8 cellular contexts compared by ENCODE assay signal in genomic region chr10:22436893-22437619, GRCh38.
DNase-seq lines count a peak whose midpoint lies in the region; ATAC-seq, FAIRE-seq and TF ChIP-seq lines count a peak whose summit lies in the region.

No MANE protein-coding gene starts in this region.

- H3K9me3 Mint-ChIP-seq in Calu3 (ENCODE audit: low read depth, unreplicated experiment), result no peaks in the 10 kb centered on the region
- H3K9me3 Mint-ChIP-seq in neural crest cell, result no peaks in the 10 kb centered on the region
- H3K9me3 Mint-ChIP-seq in stimulated activated naive CD8-positive, alpha-beta T cell treated with anti-CD3 and anti-CD28 coated beads, Interleukin-15, amount 100 ng/mL, for 72 hours, result no peaks in the 10 kb centered on the region

- no TSS peak for BruUV-seq in Calu3 (replicated peaks; lab: Mats Ljungman, UMichigan)

- DNase-seq in Calu3 (peak; percentile 85), RCC 7860 (ENCODE audit: low spot score) (peak; percentile 31), activated gamma-delta T cell treated with Interleukin-2 at 50 U/mL for 16 hours (peak; percentile 90), foreskin keratinocyte (peak; percentile 65 to 81), neural crest cell (ENCODE audit: low read depth, low spot score) (peak; percentile 89)
- DNase-seq in stimulated activated naive CD8-positive, alpha-beta T cell treated with anti-CD3 and anti-CD28 coated beads, Interleukin-15, amount 100 ng/mL, for 72 hours, result peak; percentile 90 to 92

- peak overlapping the region; percentile 72 for H3K27ac ChIP-seq in foreskin keratinocyte

- H3K4me1 Mint-ChIP-seq in Calu3 (ENCODE audit: low read depth, unreplicated experiment) (peaks cover 31% of the 10 kb centered on the region), neural crest cell (peaks cover 24% of the 10 kb centered on the region)
- H3K4me1 Mint-ChIP-seq in stimulated activated naive CD8-positive, alpha-beta T cell treated with anti-CD3 and anti-CD28 coated beads, Interleukin-15, amount 100 ng/mL, for 72 hours, result peaks cover 45% of the 10 kb centered on the region

- CTCF ChIA-PET in Calu3 (lab: Charles Lee), result interaction anchor here (1.0 to 1.7 kb wide), 2 partner anchors 9 to 97 kb away, joined by 4 to 5 read pairs; no protein-coding TSS in a partner anchor

- TF ChIP-seq CTCF in Calu3 (IDR thresholded peaks at IDR 0.05; ENCODE audit: unreplicated experiment) (no peak), foreskin keratinocyte (conservative IDR thresholded peaks at IDR 0.05) (peak; percentile 27), neural crest cell (conservative IDR thresholded peaks at IDR 0.05) (peak; percentile 37)

- peak overlapping the region; percentile 88 for H3K4me3 Mint-ChIP-seq in Calu3 (ENCODE audit: low read depth, unreplicated experiment)
- H3K4me3 Mint-ChIP-seq in neural crest cell, result peak overlapping the region; percentile 92
- peak overlapping the region; percentile 90 to 91 for H3K4me3 Mint-ChIP-seq in stimulated activated naive CD8-positive, alpha-beta T cell treated with anti-CD3 and anti-CD28 coated beads, Interleukin-15, amount 100 ng/mL, for 72 hours

- intact Hi-C loops in Calu3 (cut with micrococcal nuclease; ENCODE audit: unreplicated experiment), result no loop called here

- H3K36me3 Mint-ChIP-seq in Calu3 (ENCODE audit: insufficient read depth, unreplicated experiment), result peaks cover 23% of the 10 kb centered on the region
- H3K36me3 Mint-ChIP-seq in neural crest cell (ENCODE audit: low read depth), result no peaks in the 10 kb centered on the region

- H3K27me3 ChIP-seq in foreskin keratinocyte, result no peaks in the 10 kb centered on the region

- ATAC-seq in GM19438 (IDR thresholded peaks at IDR 0.05; ENCODE audit: low read depth, unreplicated experiment) (peak; percentile 75), HG03565 (IDR thresholded peaks at IDR 0.05; ENCODE audit: unreplicated experiment) (peak; percentile 68), foreskin keratinocyte (peak; percentile 71)
- ATAC-seq in stimulated activated naive CD8-positive, alpha-beta T cell treated with anti-CD3 and anti-CD28 coated beads, Interleukin-15, amount 100 ng/mL, for 72 hours, result peak; percentile 92

- H3K4me1 ChIP-seq in foreskin keratinocyte, result peaks cover 8% of the 10 kb centered on the region

- H3K27ac Mint-ChIP-seq in Calu3 (ENCODE audit: unreplicated experiment), result peak overlapping the region; percentile 71
- peak overlapping the region; percentile 98 for H3K27ac Mint-ChIP-seq in neural crest cell (ENCODE audit: unreplicated experiment)
- peak overlapping the region; percentile 97 for H3K27ac Mint-ChIP-seq in stimulated activated naive CD8-positive, alpha-beta T cell treated with anti-CD3 and anti-CD28 coated beads, Interleukin-15, amount 100 ng/mL, for 72 hours

- no peak for FAIRE-seq in RCC 7860 (lab: Jason Lieb, UNC)

- H3K27me3 Mint-ChIP-seq in Calu3 (ENCODE audit: unreplicated experiment) (no peaks in the 10 kb centered on the region), neural crest cell (ENCODE audit: low read depth) (peaks cover 13% of the 10 kb centered on the region)
- peaks cover 12% of the 10 kb centered on the region for H3K27me3 Mint-ChIP-seq in stimulated activated naive CD8-positive, alpha-beta T cell treated with anti-CD3 and anti-CD28 coated beads, Interleukin-15, amount 100 ng/mL, for 72 hours

Comparison
In these comparisons a context has a peak if more than half of its experiments do, and no peak if none do; other contexts are left out.
1. Peak in every context shown above with its lines: DNase-seq, ATAC-seq and H3K27ac ChIP-seq.
2. DNase-seq: peak in every context shown above with its lines; median percentile 91 in stimulated activated naive CD8-positive, alpha-beta T cell treated with anti-CD3 and anti-CD28 coated beads, Interleukin-15, amount 100 ng/mL, for 72 hours; 90 in activated gamma-delta T cell treated with Interleukin-2 at 50 U/mL for 16 hours; 89 in neural crest cell; 85 in Calu3; 73 in foreskin keratinocyte; 31 in RCC 7860.